In genomic region chr5:60196382-60197113, GRCh38 we compare ENCODE assay signal across 10 cellular contexts.
DNase-seq lines count a peak whose midpoint lies in the region; ATAC-seq, FAIRE-seq and TF ChIP-seq lines count a peak whose summit lies in the region.
"Had no signal": no experiment of that assay in that cellular context is flagged by ENCODE, and none has a peak within 500 bp of the region (broad histone marks: within the 10 kb centered on the region; RNA-seq: fewer than 3 reads in every experiment).

No MANE protein-coding gene starts in this region.

- peaks cover 0 to 3% (median 0%) of the 10 kb centered on the region in 3 donors for H3K36me3 Mint-ChIP-seq in immature natural killer cell
- H3K36me3 Mint-ChIP-seq: brain had no signal

- CTCF ChIA-PET in AG04450 (lab: Charles Lee), result no interaction called here

- WGBS in small intestine, 3 donors, result 63 to 73% (median 71%) methylated on average over 2 of the region's 2 CpGs

- H3K27me3 ChIP-seq in AG04450 (ENCODE audit: control insufficient read depth, insufficient read depth, low read length) (no peaks in the 10 kb centered on the region), left lung (no peaks in the 10 kb centered on the region), small intestine (ENCODE audit: control insufficient read depth in 2 of 2, insufficient read depth in 2 of 2, low read length in 2 of 2) (no peaks in the 10 kb centered on the region)

- no peaks in the 10 kb centered on the region for H3K4me1 Mint-ChIP-seq in immature natural killer cell

- DNase-seq in AG04450 (ENCODE audit: low read depth, low spot score), result peak; percentile 16
- DNase-seq in HTR-8/SVneo (ENCODE audit: insufficient read length, low spot score), result peak; percentile 70
- DNase-seq in astrocyte of the hippocampus (ENCODE audit: low read depth, low spot score), result peak; percentile 84
- peak in 1 of 2 donors; percentile 42 for DNase-seq in left lung
- no peak for DNase-seq in HuH-7 (ENCODE audit: low spot score)
- DNase-seq in small intestine, result no peak
- no peak for DNase-seq in immature natural killer cell
- no peak for DNase-seq in SHP77 (lab: John Stamatoyannopoulos, UW)
- DNase-seq: COR-L47 had no signal

- ATAC-seq in left lung, result peak; percentile 65

- FAIRE-seq in HTR-8/SVneo (lab: Jason Lieb, UNC), result peak; percentile 96
- no peak for FAIRE-seq in small intestine (lab: Jason Lieb, UNC)

- H3K9me3 Mint-ChIP-seq in immature natural killer cell, result peaks cover 1 to 28% (median 13%) of the 10 kb centered on the region in 6 donors

- intact Hi-C loops in left lung (cut with DNase I), result no loop called here

- no peak overlapping the region for H3K27ac ChIP-seq in AG04450 (ENCODE audit: low read depth, low read length)
- no peak overlapping the region for H3K27ac ChIP-seq in left lung
- no peak overlapping the region for H3K27ac ChIP-seq in small intestine (ENCODE audit: low read depth in 1 of 2, low read length in 1 of 2)

- H3K9me3 ChIP-seq in AG04450 (ENCODE audit: control insufficient read depth, insufficient read depth, low read length) (no peaks in the 10 kb centered on the region), left lung (peaks cover 0 to 4% of the 10 kb centered on the region in 2 donors), small intestine (ENCODE audit: control insufficient read depth, low read depth) (no peaks in the 10 kb centered on the region)

- no peak overlapping the region for H3K4me3 ChIP-seq in AG04450 (ENCODE audit: low read depth, low read length)
- H3K4me3 ChIP-seq in left lung, result no peak overlapping the region
- H3K4me3 ChIP-seq in small intestine (ENCODE audit: low read depth in 1 of 2, low read length in 2 of 2), result no peak overlapping the region

- TF ChIP-seq CTCF in AG04450 (IDR thresholded peaks at IDR 0.05; ENCODE audit: low read depth, low read length) (no peak), left lung (IDR thresholded peaks at IDR 0.05) (no peak)

- no peaks in the 10 kb centered on the region for H3K36me3 ChIP-seq in left lung
- no peaks in the 10 kb centered on the region for H3K36me3 ChIP-seq in small intestine (ENCODE audit: control insufficient read depth in 2 of 2, insufficient read depth in 2 of 2, low read length in 2 of 2)

- H3K4me3 Mint-ChIP-seq in immature natural killer cell, result no peak overlapping the region
- H3K4me3 Mint-ChIP-seq: brain had no signal

- H3K4me1 ChIP-seq in left lung (no peaks in the 10 kb centered on the region), small intestine (ENCODE audit: control insufficient read depth in 2 of 2, insufficient read depth in 1 of 2, low read depth in 1 of 2, low read length in 1 of 2) (no peaks in the 10 kb centered on the region)

- peaks cover 0 to 1% (median 0%) of the 10 kb centered on the region in 3 donors for H3K27me3 Mint-ChIP-seq in immature natural killer cell (ENCODE audit: low read depth in 3 of 3)
- H3K27me3 Mint-ChIP-seq: brain had no signal

- H3K27ac Mint-ChIP-seq in immature natural killer cell, result no peak overlapping the region

- POLR2A ChIA-PET in AG04450 (lab: Yijun Ruan, JAX), result no interaction called here

Comparison
In these comparisons a context has a peak if more than half of its experiments do, and no peak if none do; other contexts are left out.
1. DNase-seq: peak in AG04450 (single experiment), HTR-8/SVneo (single experiment) and astrocyte of the hippocampus (single experiment); none in HuH-7 (single experiment), small intestine (single experiment), immature natural killer cell (0 of 3) and SHP77 (0 of 2).